ENCODE assay signal across 6 cellular contexts in the genomic region with DNA sequence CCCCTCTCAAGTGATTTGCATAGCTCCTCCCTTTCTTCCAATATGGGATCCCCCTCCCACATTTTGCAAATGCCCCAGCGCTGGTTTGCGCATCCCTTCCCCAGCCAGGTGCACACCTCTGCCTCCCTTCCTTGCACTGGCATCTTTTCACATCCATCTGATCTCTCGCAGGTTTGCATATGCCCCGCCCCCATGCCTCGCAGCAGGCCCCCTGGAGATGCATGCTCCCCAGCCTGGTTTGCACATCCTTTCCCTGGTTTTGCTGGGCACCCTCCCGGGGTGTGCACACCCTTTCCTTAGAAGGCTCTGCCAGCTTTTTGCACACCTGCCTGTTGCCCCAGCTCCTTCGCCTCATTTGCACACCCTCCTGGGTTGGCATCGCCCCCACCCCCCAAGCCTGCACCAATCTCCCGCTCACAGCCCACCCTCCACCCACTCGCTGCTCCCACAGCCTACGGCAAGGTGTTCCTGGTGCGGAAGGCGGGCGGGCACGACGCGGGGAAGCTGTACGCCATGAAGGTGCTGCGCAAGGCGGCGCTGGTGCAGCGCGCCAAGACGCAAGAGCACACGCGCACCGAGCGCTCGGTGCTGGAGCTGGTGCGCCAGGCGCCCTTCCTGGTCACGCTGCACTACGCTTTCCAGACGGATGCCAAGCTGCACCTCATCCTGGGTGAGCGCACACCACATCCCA. TPM values are rescaled to one million over a fixed set of nuclear protein-coding genes. Genes with fewer than 3 reads are reported as not detected.
DNase-seq lines count a peak whose midpoint lies in the region; ATAC-seq and TF ChIP-seq lines count a peak whose summit lies in the region.

No MANE protein-coding gene starts in this region.

- ATAC-seq in HG03025 (IDR thresholded peaks at IDR 0.05; ENCODE audit: low FRiP score, unreplicated experiment) = no peak

- H3K4me3 ChIP-seq in H7 (ENCODE audit: insufficient read depth, low read depth, low read length) (peak overlapping the region; percentile 89), kidney epithelial cell (ENCODE audit: low read depth, low read length) (peak overlapping the region; percentile 74)

- in situ Hi-C loops in KBM-7 (cut with MboI; ENCODE audit: low pct_unique_long_range_greater_than_20kb, low sequenced_read_pairs) = no loop called here

- H3K27me3 ChIP-seq in H7 (ENCODE audit: control insufficient read depth, insufficient read depth, low read length) = no peaks in the 10 kb centered on the region
- no peaks in the 10 kb centered on the region for H3K27me3 ChIP-seq in kidney epithelial cell (ENCODE audit: control insufficient read depth, insufficient read depth, low read length)

- H3K36me3 ChIP-seq in H7 (replicated peaks; ENCODE audit: control insufficient read depth, insufficient read depth, low read length) (peaks cover 11% of the 10 kb centered on the region), kidney epithelial cell (ENCODE audit: control insufficient read depth, insufficient read depth, low read length) (no peaks in the 10 kb centered on the region)

- DNase-seq in H7 (no peak), kidney epithelial cell (ENCODE audit: low read depth) (no peak), KBM-7 (no peak)
- DNase-seq in activated T-cell treated with anti-CD3 and anti-CD28 coated beads, Interleukin-2, amount 50 U/mL, for 1 hour = peak; percentile 51
- DNase-seq in NK-92 treated with Interleukin-12 subunit alpha and Interleukin-12 subunit beta, amount 100 ng/mL, for 24 hours (lab: John Stamatoyannopoulos, UW) = no peak

- peak; percentile 12 for TF ChIP-seq CTCF in kidney epithelial cell (IDR thresholded peaks at IDR 0.05; ENCODE audit: insufficient read depth, low read length, poor library complexity, severe bottlenecking)

RNA-seq across cellular contexts. Expression of gene RPS6KA4, which starts 0.9 kb away (rescaled TPM):
- total RNA-seq in H7 (2014; rRNA removed; shearing (Covaris generic)) = 16.0 and 17.6 TPM in 2 replicates
- 35.7 and 43.0 TPM in 2 replicates for total RNA-seq in kidney epithelial cell

RNA-seq across cellular contexts. Expression of gene CCDC88B, which starts 19.9 kb away (rescaled TPM):
- total RNA-seq in H7 (2014; rRNA removed; shearing (Covaris generic)) = 7.7 and 9.9 TPM in 2 replicates
- 1.3 and 2.3 TPM in 2 replicates for total RNA-seq in kidney epithelial cell

RNA-seq across cellular contexts. Expression of gene PRDX5, which starts 41.9 kb away (rescaled TPM):
- total RNA-seq in H7 (2014; rRNA removed; shearing (Covaris generic)) = 272 and 303 TPM in 2 replicates
- total RNA-seq in kidney epithelial cell = 489 and 562 TPM in 2 replicates

RNA-seq across cellular contexts. Expression of gene TRMT112, which starts 42.5 kb away (rescaled TPM):
- 261 and 314 TPM in 2 replicates for total RNA-seq in H7 (2014; rRNA removed; shearing (Covaris generic))
- 307 and 366 TPM in 2 replicates for total RNA-seq in kidney epithelial cell

RNA-seq across cellular contexts. Expression of gene ESRRA, which starts 54.5 kb away (rescaled TPM):
- 80.5 and 94.8 TPM in 2 replicates for total RNA-seq in H7 (2014; rRNA removed; shearing (Covaris generic))
- total RNA-seq in kidney epithelial cell = 54.3 and 58.8 TPM in 2 replicates
